12 cellular contexts compared by ENCODE assay signal in the genomic region with DNA sequence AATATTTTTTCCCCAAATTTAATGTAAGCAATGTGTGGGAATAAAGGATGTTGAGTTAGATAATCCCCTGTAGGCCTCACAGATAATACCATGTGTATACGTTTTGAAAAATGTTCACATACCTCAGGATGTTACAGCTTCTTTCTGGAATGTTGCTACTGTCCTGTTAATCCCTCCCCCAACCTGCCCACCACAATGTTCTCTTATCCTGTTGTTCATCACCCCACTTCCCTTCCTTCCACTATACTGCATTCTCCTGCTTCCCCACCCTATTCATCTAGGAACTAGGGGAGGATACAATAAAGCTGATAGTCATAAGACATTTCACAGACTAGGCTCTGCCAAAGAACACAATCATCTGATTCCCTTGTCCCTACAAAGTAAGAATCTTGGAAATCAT.
DNase-seq lines count a peak whose midpoint lies in the region; ATAC-seq and TF ChIP-seq lines count a peak whose summit lies in the region.
"Had no signal": no experiment of that assay in that cellular context is flagged by ENCODE, and none has a peak within 500 bp of the region (broad histone marks: within the 10 kb centered on the region; RNA-seq: fewer than 3 reads in every experiment).

No MANE protein-coding gene starts in this region.

- H3K9me2 ChIP-seq in GM23248 (ENCODE audit: insufficient read depth), result no peaks in the 10 kb centered on the region

- H3K27me3 Mint-ChIP-seq in activated T-helper 17 cell treated with anti-CD3 and anti-CD28 coated beads, Interleukin-2, amount 50 U/mL, for 72 hours, result peaks cover 7% of the 10 kb centered on the region
- no peaks in the 10 kb centered on the region for H3K27me3 Mint-ChIP-seq in activated T-helper 1 cell treated with anti-CD3 and anti-CD28 coated beads, Interleukin-12 subunit alpha, Interleukin-12 subunit beta, Interleukin-2, Interleukin-4 antibody, amounts not matched to agents 30 ng/mL and 10 ng/mL and 1 ng/mL, durations not matched to agents 14 hours and 24 hours and 36 hours (ENCODE audit: insufficient read depth)
- H3K27me3 Mint-ChIP-seq: stimulated activated naive CD8-positive, alpha-beta T cell treated with anti-CD3 and anti-CD28 coated beads, Interleukin-15, amount 100 ng/mL, for 72 hours had no signal

- H3K36me3 ChIP-seq in GM23248 (ENCODE audit: low read depth), result no peaks in the 10 kb centered on the region
- H3K36me3 ChIP-seq in SJCRH30, result no peaks in the 10 kb centered on the region
- H3K36me3 ChIP-seq in esophagus squamous epithelium, result no peaks in the 10 kb centered on the region
- H3K36me3 ChIP-seq in esophagus muscularis mucosa, result no peaks in the 10 kb centered on the region

- no peak overlapping the region for H3K27ac Mint-ChIP-seq in activated T-helper 17 cell treated with anti-CD3 and anti-CD28 coated beads, Interleukin-2, amount 50 U/mL, for 72 hours
- no peak overlapping the region for H3K27ac Mint-ChIP-seq in activated T-helper 1 cell treated with anti-CD3 and anti-CD28 coated beads, Interleukin-12 subunit alpha, Interleukin-12 subunit beta, Interleukin-2, Interleukin-4 antibody, amounts not matched to agents 30 ng/mL and 10 ng/mL and 1 ng/mL, durations not matched to agents 14 hours and 24 hours and 36 hours
- H3K27ac Mint-ChIP-seq: activated CD4-positive, alpha-beta memory T cell treated with anti-CD3 and anti-CD28 coated beads for 36 hours; stimulated activated naive CD8-positive, alpha-beta T cell treated with anti-CD3 and anti-CD28 coated beads, Interleukin-15, amount 100 ng/mL, for 72 hours had no signal

- H3K9ac ChIP-seq in GM23248, result peak overlapping the region; percentile 57

- TF ChIP-seq CTCF in esophagus squamous epithelium (IDR thresholded peaks at IDR 0.05) (no peak), esophagus muscularis mucosa (IDR thresholded peaks at IDR 0.05) (no peak)

- TF ChIP-seq POLR2A in esophagus squamous epithelium (IDR thresholded peaks at IDR 0.05) (no peak), esophagus muscularis mucosa (IDR thresholded peaks at IDR 0.05; ENCODE audit: low read depth) (no peak)

- in situ Hi-C loops in GM23248 (cut with MboI), result no loop called here

- no peaks in the 10 kb centered on the region for H4K20me1 ChIP-seq in GM23248 (ENCODE audit: insufficient read depth)

- peak overlapping the region; percentile 32; the same call in 1 of the 2 replicates for H3K4me3 ChIP-seq in GM23248
- no peak overlapping the region for H3K4me3 ChIP-seq in SJCRH30
- no peak overlapping the region for H3K4me3 ChIP-seq in esophagus squamous epithelium
- H3K4me3 ChIP-seq in esophagus muscularis mucosa, result no peak overlapping the region
- H3K4me3 ChIP-seq: mucosa of descending colon had no signal

- H3K27me3 ChIP-seq in GM23248 (replicated peaks; ENCODE audit: insufficient read depth), result no peaks in the 10 kb centered on the region
- H3K27me3 ChIP-seq in SJCRH30, result no peaks in the 10 kb centered on the region
- no peaks in the 10 kb centered on the region for H3K27me3 ChIP-seq in esophagus squamous epithelium
- H3K27me3 ChIP-seq in esophagus muscularis mucosa, result peaks cover 0 to 4% (median 0%) of the 10 kb centered on the region in 4 donors

- intact Hi-C loops in esophagus squamous epithelium (cut with DNase I), result no loop called here
- intact Hi-C loops in esophagus muscularis mucosa (cut with DNase I), result no loop called here
- intact Hi-C loops in activated T-helper 1 cell treated with anti-CD3 and anti-CD28 coated beads, Interleukin-12 subunit alpha, Interleukin-12 subunit beta, Interleukin-2, Interleukin-4 antibody, amounts not matched to agents 30 ng/mL and 10 ng/mL and 1 ng/mL, durations not matched to agents 14 hours and 24 hours and 36 hours (cut with micrococcal nuclease), result no loop called here

- H3K9me3 ChIP-seq in GM23248 (ENCODE audit: low read depth), result no peaks in the 10 kb centered on the region
- H3K9me3 ChIP-seq in SJCRH30 (replicated peaks), result no peaks in the 10 kb centered on the region
- H3K9me3 ChIP-seq in esophagus squamous epithelium, result no peaks in the 10 kb centered on the region
- H3K9me3 ChIP-seq in esophagus muscularis mucosa, result no peaks in the 10 kb centered on the region
- H3K9me3 ChIP-seq: mucosa of descending colon had no signal

- 0% methylated on average over 1 of the region's 1 CpG for WGBS in GM23248 (ENCODE audit: low coverage in 1 of 2, low lambda C conversion rate in 2 of 2, missing lambda C conversion rate in 2 of 2), 2 experiments
- 22 to 40% methylated on average over 1 of the region's 1 CpG for WGBS in esophagus squamous epithelium, 2 donors
- WGBS in esophagus muscularis mucosa, result 23% methylated on average over 1 of the region's 1 CpG

- no peak for ATAC-seq in activated T-helper 17 cell treated with anti-CD3 and anti-CD28 coated beads, Interleukin-2, amount 50 U/mL, for 72 hours (replicated peaks)
- ATAC-seq: mucosa of descending colon; stimulated activated naive CD8-positive, alpha-beta T cell treated with anti-CD3 and anti-CD28 coated beads, Interleukin-15, amount 100 ng/mL, for 72 hours had no signal

- H3K4me1 Mint-ChIP-seq in activated T-helper 17 cell treated with anti-CD3 and anti-CD28 coated beads, Interleukin-2, amount 50 U/mL, for 72 hours, result no peaks in the 10 kb centered on the region
- no peaks in the 10 kb centered on the region for H3K4me1 Mint-ChIP-seq in activated T-helper 1 cell treated with anti-CD3 and anti-CD28 coated beads, Interleukin-12 subunit alpha, Interleukin-12 subunit beta, Interleukin-2, Interleukin-4 antibody, amounts not matched to agents 30 ng/mL and 10 ng/mL and 1 ng/mL, durations not matched to agents 14 hours and 24 hours and 36 hours (ENCODE audit: low read depth)
- H3K4me1 Mint-ChIP-seq: stimulated activated naive CD8-positive, alpha-beta T cell treated with anti-CD3 and anti-CD28 coated beads, Interleukin-15, amount 100 ng/mL, for 72 hours had no signal

- no peaks in the 10 kb centered on the region for H3K36me3 Mint-ChIP-seq in activated T-helper 17 cell treated with anti-CD3 and anti-CD28 coated beads, Interleukin-2, amount 50 U/mL, for 72 hours (ENCODE audit: low read depth)
- no peaks in the 10 kb centered on the region for H3K36me3 Mint-ChIP-seq in activated T-helper 1 cell treated with anti-CD3 and anti-CD28 coated beads, Interleukin-12 subunit alpha, Interleukin-12 subunit beta, Interleukin-2, Interleukin-4 antibody, amounts not matched to agents 30 ng/mL and 10 ng/mL and 1 ng/mL, durations not matched to agents 14 hours and 24 hours and 36 hours (ENCODE audit: low read depth)
- H3K36me3 Mint-ChIP-seq: activated CD4-positive, alpha-beta memory T cell treated with anti-CD3 and anti-CD28 coated beads for 36 hours had no signal

- H3K4me1 ChIP-seq in GM23248 (ENCODE audit: insufficient read depth), result peaks cover 81% of the 10 kb centered on the region
- peaks cover 21% of the 10 kb centered on the region for H3K4me1 ChIP-seq in SJCRH30
- peaks cover 0 to 18% (median 5%) of the 10 kb centered on the region in 3 donors for H3K4me1 ChIP-seq in esophagus squamous epithelium
- H3K4me1 ChIP-seq in esophagus muscularis mucosa, result no peaks in the 10 kb centered on the region

- H2AFZ ChIP-seq in GM23248, result no peak overlapping the region

- TF ChIP-seq EP300 in esophagus muscularis mucosa (IDR thresholded peaks at IDR 0.05), result no peak

- peak overlapping the region; percentile 81 for H3K27ac ChIP-seq in GM23248
- H3K27ac ChIP-seq in SJCRH30, result peak overlapping the region; percentile 29; the same call in 1 of the 2 replicates
- no peak overlapping the region for H3K27ac ChIP-seq in esophagus squamous epithelium
- no peak overlapping the region for H3K27ac ChIP-seq in esophagus muscularis mucosa (replicated peaks in 1 of 4)

- no peak overlapping the region for H3K4me3 Mint-ChIP-seq in activated T-helper 17 cell treated with anti-CD3 and anti-CD28 coated beads, Interleukin-2, amount 50 U/mL, for 72 hours
- H3K4me3 Mint-ChIP-seq in activated T-helper 1 cell treated with anti-CD3 and anti-CD28 coated beads, Interleukin-12 subunit alpha, Interleukin-12 subunit beta, Interleukin-2, Interleukin-4 antibody, amounts not matched to agents 30 ng/mL and 10 ng/mL and 1 ng/mL, durations not matched to agents 14 hours and 24 hours and 36 hours, result no peak overlapping the region
- H3K4me3 Mint-ChIP-seq: activated CD4-positive, alpha-beta memory T cell treated with anti-CD3 and anti-CD28 coated beads for 36 hours; stimulated activated naive CD8-positive, alpha-beta T cell treated with anti-CD3 and anti-CD28 coated beads, Interleukin-15, amount 100 ng/mL, for 72 hours had no signal

- DNase-seq in GM23248, result peak; percentile 85
- peak; percentile 42 to 46 for DNase-seq in SJCRH30
- peak; percentile 37 for DNase-seq in fibroblast of gingiva (ENCODE audit: low read depth)
- DNase-seq in pulmonary artery endothelial cell (ENCODE audit: low read depth, low spot score), result peak; percentile 98
- no peak for DNase-seq in esophagus squamous epithelium (lab: John Stamatoyannopoulos, UW)
- no peak for DNase-seq in esophagus muscularis mucosa (ENCODE audit: extremely low spot score)
- DNase-seq in activated T-helper 1 cell treated with anti-CD3 and anti-CD28 coated beads, Interleukin-12 subunit alpha, Interleukin-12 subunit beta, Interleukin-2, Interleukin-4 antibody, amounts not matched to agents 30 ng/mL and 10 ng/mL and 1 ng/mL, durations not matched to agents 14 hours and 24 hours and 36 hours (ENCODE audit: low spot score), result no peak
- DNase-seq: activated CD4-positive, alpha-beta memory T cell treated with anti-CD3 and anti-CD28 coated beads for 36 hours; DND-41; mucosa of descending colon; stimulated activated naive CD8-positive, alpha-beta T cell treated with anti-CD3 and anti-CD28 coated beads, Interleukin-15, amount 100 ng/mL, for 72 hours had no signal

- peaks cover 88% of the 10 kb centered on the region for H3K79me2 ChIP-seq in GM23248 (ENCODE audit: insufficient read depth)

- H3K9me3 Mint-ChIP-seq in activated T-helper 17 cell treated with anti-CD3 and anti-CD28 coated beads, Interleukin-2, amount 50 U/mL, for 72 hours, result no peaks in the 10 kb centered on the region
- H3K9me3 Mint-ChIP-seq in activated T-helper 1 cell treated with anti-CD3 and anti-CD28 coated beads, Interleukin-12 subunit alpha, Interleukin-12 subunit beta, Interleukin-2, Interleukin-4 antibody, amounts not matched to agents 30 ng/mL and 10 ng/mL and 1 ng/mL, durations not matched to agents 14 hours and 24 hours and 36 hours, result no peaks in the 10 kb centered on the region
- H3K9me3 Mint-ChIP-seq: activated CD4-positive, alpha-beta memory T cell treated with anti-CD3 and anti-CD28 coated beads for 36 hours; stimulated activated naive CD8-positive, alpha-beta T cell treated with anti-CD3 and anti-CD28 coated beads, Interleukin-15, amount 100 ng/mL, for 72 hours had no signal

- peaks cover 71% of the 10 kb centered on the region for H3F3A ChIP-seq in GM23248 (ENCODE audit: insufficient read depth)

- peak overlapping the region; percentile 66 for H3K4me2 ChIP-seq in GM23248 (ENCODE audit: unreplicated experiment)

Comparison
In these comparisons a context has a peak if more than half of its experiments do, and no peak if none do; other contexts are left out.
1. DNase-seq: peak in GM23248 (single experiment), SJCRH30 (2 of 2), fibroblast of gingiva (single experiment) and pulmonary artery endothelial cell (single experiment); none in esophagus squamous epithelium (single experiment), esophagus muscularis mucosa (single experiment) and activated T-helper 1 cell treated with anti-CD3 and anti-CD28 coated beads, Interleukin-12 subunit alpha, Interleukin-12 subunit beta, Interleukin-2, Interleukin-4 antibody, amounts not matched to agents 30 ng/mL and 10 ng/mL and 1 ng/mL, durations not matched to agents 14 hours and 24 hours and 36 hours (single experiment).
2. H3K27ac ChIP-seq: peak in GM23248 (single experiment) and SJCRH30 (single experiment); none in esophagus squamous epithelium (0 of 4) and esophagus muscularis mucosa (0 of 4).